ENCODE assay signal across 9 cellular contexts in the genomic region with DNA sequence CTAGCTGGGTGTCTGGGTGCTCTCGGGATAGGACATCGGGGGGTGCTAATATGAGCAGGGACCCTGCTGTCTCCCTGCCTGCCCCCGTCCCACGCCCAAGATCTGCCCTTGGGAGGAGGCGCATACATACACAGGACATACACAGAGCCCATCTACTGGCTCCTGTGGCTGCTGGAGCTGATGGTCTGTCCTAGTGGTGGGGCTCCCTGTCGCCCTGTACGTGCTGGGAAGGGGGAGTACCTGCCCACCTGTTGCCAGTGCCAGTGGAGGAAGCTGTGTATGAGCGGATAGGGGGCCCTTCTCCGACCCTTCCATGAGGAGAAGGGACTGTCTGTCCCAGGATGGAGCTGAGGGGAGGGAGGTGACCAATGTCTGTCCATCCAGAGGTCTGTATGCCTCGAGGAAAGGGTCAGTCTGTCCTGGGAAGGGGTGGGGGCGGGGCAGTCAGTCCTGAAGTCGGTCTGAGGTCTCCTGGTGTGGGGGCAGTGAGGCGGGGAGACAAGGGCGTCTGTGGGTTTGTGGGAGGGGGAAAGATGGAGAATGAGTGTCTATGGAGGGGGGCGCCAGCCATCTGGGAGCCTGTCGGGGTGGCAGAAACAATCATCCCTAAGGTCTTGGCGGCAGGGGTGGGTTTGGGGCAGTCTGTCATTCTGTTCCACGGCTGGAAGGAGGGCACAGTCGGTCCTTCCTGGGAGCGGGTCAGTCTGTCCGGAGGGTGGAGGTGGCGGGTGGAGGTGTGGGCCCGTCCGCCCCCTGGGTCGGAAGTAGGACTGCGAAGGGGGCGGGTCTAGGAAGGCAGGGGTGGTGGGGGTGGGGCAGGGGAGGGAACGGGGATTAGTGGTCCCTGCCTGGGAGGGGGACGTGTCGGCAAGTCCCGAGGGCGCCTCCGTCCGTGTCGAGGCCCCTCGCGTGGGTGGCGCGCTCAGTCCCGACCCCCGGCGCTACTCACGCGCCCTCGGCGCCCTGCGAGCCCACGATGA. TPM values are rescaled to one million over a fixed set of nuclear protein-coding genes. Genes with fewer than 3 reads are reported as not detected.
DNase-seq lines count a peak whose midpoint lies in the region; ATAC-seq and TF ChIP-seq lines count a peak whose summit lies in the region.
"Had no signal": no experiment of that assay in that cellular context is flagged by ENCODE, and none has a peak within 500 bp of the region (broad histone marks: within the 10 kb centered on the region; RNA-seq: fewer than 3 reads in every experiment).

No MANE protein-coding gene starts in this region.

- H3K9me3 ChIP-seq in BLaER1 (no peaks in the 10 kb centered on the region), gastrocnemius medialis (no peaks in the 10 kb centered on the region)

- TF ChIP-seq CTCF in gastrocnemius medialis (IDR thresholded peaks at IDR 0.05 in 4 of 5, conservative IDR thresholded peaks at IDR 0.05 in 1 of 5), result no peak

- H3K4me2 ChIP-seq in BLaER1, result peak overlapping the region; percentile 92

- no peaks in the 10 kb centered on the region for H3K27me3 Mint-ChIP-seq in activated T-helper 17 cell treated with anti-CD3 and anti-CD28 coated beads, Interleukin-2, amount 50 U/mL, for 72 hours

- peak overlapping the region; percentile 83 for H3K4me3 ChIP-seq in BLaER1
- H3K4me3 ChIP-seq in gastrocnemius medialis, result peak overlapping the region; percentile 83 to 99 (median 87)

- H4K20me1 ChIP-seq in BLaER1, result peaks cover 27% of the 10 kb centered on the region

- in situ Hi-C loops in gastrocnemius medialis (cut with MboI; ENCODE audit: low sequenced_read_pairs in 4 of 4), result no loop called here

- no peaks in the 10 kb centered on the region for H3K27me3 ChIP-seq in BLaER1
- no peaks in the 10 kb centered on the region for H3K27me3 ChIP-seq in gastrocnemius medialis

- TF ChIP-seq POLR2A in gastrocnemius medialis (IDR thresholded peaks at IDR 0.05), result no peak

- peak overlapping the region; percentile 73 for H3K27ac ChIP-seq in BLaER1
- H3K27ac ChIP-seq in gastrocnemius medialis, result peak overlapping the region; percentile 81 to 84 (median 82)

- H3K4me1 Mint-ChIP-seq in activated T-helper 17 cell treated with anti-CD3 and anti-CD28 coated beads, Interleukin-2, amount 50 U/mL, for 72 hours, result peaks cover 37% of the 10 kb centered on the region

- H3K27ac Mint-ChIP-seq in activated T-helper 17 cell treated with anti-CD3 and anti-CD28 coated beads, Interleukin-2, amount 50 U/mL, for 72 hours, result peak overlapping the region; percentile 88

- ATAC-seq in GM19324 (IDR thresholded peaks at IDR 0.05; ENCODE audit: low FRiP score, unreplicated experiment) (peak; percentile 16), HG03460 (IDR thresholded peaks at IDR 0.05; ENCODE audit: unreplicated experiment) (peak; percentile 26), left cardiac atrium (peak; percentile 68 to 73), gastrocnemius medialis (peak; percentile 40 to 44)
- peak; percentile 16 for ATAC-seq in activated T-helper 17 cell treated with anti-CD3 and anti-CD28 coated beads, Interleukin-2, amount 50 U/mL, for 72 hours (replicated peaks)

- peak; percentile 55 for DNase-seq in left cardiac atrium
- peak in 1 of 2 donors; percentile 28 for DNase-seq in gastrocnemius medialis
- DNase-seq in MV-4-11 (lab: John Stamatoyannopoulos, UW), result no peak
- no peak for DNase-seq in superior temporal gyrus (ENCODE audit: extremely low spot score)

- H3K36me3 Mint-ChIP-seq in activated T-helper 17 cell treated with anti-CD3 and anti-CD28 coated beads, Interleukin-2, amount 50 U/mL, for 72 hours (ENCODE audit: low read depth), result peaks cover 62% of the 10 kb centered on the region

- H3K4me1 ChIP-seq in BLaER1 (peaks cover 59% of the 10 kb centered on the region), gastrocnemius medialis (peaks cover 28 to 34% of the 10 kb centered on the region in 2 donors)

- no peaks in the 10 kb centered on the region for H3K9me3 Mint-ChIP-seq in activated T-helper 17 cell treated with anti-CD3 and anti-CD28 coated beads, Interleukin-2, amount 50 U/mL, for 72 hours

- H3K36me3 ChIP-seq in BLaER1 (peaks cover 24% of the 10 kb centered on the region), gastrocnemius medialis (no peaks in the 10 kb centered on the region)

- peak overlapping the region; percentile 84 for H3K9ac ChIP-seq in BLaER1

- intact Hi-C loops in left cardiac atrium (cut with DNase I), result loop anchor here in 1 of 2 donors (5.0 kb wide), 1 partner anchor 34 kb away; no protein-coding TSS in a partner anchor
- intact Hi-C loops in gastrocnemius medialis (cut with DNase I; ENCODE audit: low total_unique reads), result loop anchor here (1.0 to 5.0 kb wide), 3 partner anchors 37 to 1529 kb away; a partner anchor contains a TSS

- H3K4me3 Mint-ChIP-seq in activated T-helper 17 cell treated with anti-CD3 and anti-CD28 coated beads, Interleukin-2, amount 50 U/mL, for 72 hours, result peak overlapping the region; percentile 87

RNA-seq across cellular contexts. Expression of a gene that starts 0.7 kb away (rescaled TPM):
- total RNA-seq in activated T-helper 17 cell treated with anti-CD3 and anti-CD28 coated beads, Interleukin-2, amount 50 U/mL, for 72 hours, result 10 to 100 TPM; 26.9 to 41.2 TPM
- total RNA-seq in left cardiac atrium (10 to 100 TPM; 11.9 to 12.3 TPM), gastrocnemius medialis (1 to 10 TPM; 4.1 to 9.6 (median 6.2) TPM)

RNA-seq across cellular contexts. Expression of a gene that starts 30.7 kb away (rescaled TPM):
- total RNA-seq in activated T-helper 17 cell treated with anti-CD3 and anti-CD28 coated beads, Interleukin-2, amount 50 U/mL, for 72 hours, result 100 to 1,000 TPM; 275 to 294 TPM
- total RNA-seq in left cardiac atrium (100 to 1,000 TPM in 1 of 2 donors, 10 to 100 TPM in 1; 94.3 to 105 TPM), gastrocnemius medialis (100 to 1,000 TPM in 2 of 4 donors, 10 to 100 TPM in 2; 36.0 to 145 (median 94.5) TPM)

RNA-seq across cellular contexts. Expression of a gene that starts 30.8 kb away (rescaled TPM):
- total RNA-seq in activated T-helper 17 cell treated with anti-CD3 and anti-CD28 coated beads, Interleukin-2, amount 50 U/mL, for 72 hours, result 1 to 10 TPM in 1 of 2 donors, under 1 TPM in 1; 0.50 to 2.5 TPM
- under 1 TPM; 0.65 to 0.84 TPM for total RNA-seq in left cardiac atrium
- total RNA-seq in gastrocnemius medialis, result 1 to 10 TPM in 2 of 4 donors, under 1 TPM in 2; 0.41 to 1.4 (median 1.1) TPM

RNA-seq across cellular contexts. Expression of a gene that starts 36.7 kb away (rescaled TPM):
- 1 to 10 TPM; 4.6 to 4.8 TPM for total RNA-seq in activated T-helper 17 cell treated with anti-CD3 and anti-CD28 coated beads, Interleukin-2, amount 50 U/mL, for 72 hours
- total RNA-seq in left cardiac atrium, result 1 to 10 TPM; 7.4 to 9.4 TPM
- 1 to 10 TPM; 3.5 to 6.5 (median 5.6) TPM for total RNA-seq in gastrocnemius medialis

RNA-seq across cellular contexts. Expression of a gene that starts 59.4 kb away (rescaled TPM):
- total RNA-seq in activated T-helper 17 cell treated with anti-CD3 and anti-CD28 coated beads, Interleukin-2, amount 50 U/mL, for 72 hours, result 10 to 100 TPM; 41.1 to 88.6 TPM
- total RNA-seq in left cardiac atrium (1 to 10 TPM in 1 of 2 donors, under 1 TPM in 1; 0.56 to 1.4 TPM), gastrocnemius medialis (under 1 TPM in 1 of 4 donors, not detected in 3; 0.53 TPM)
- total RNA-seq: LHCN-M2 had no signal

Comparison
In these comparisons a context has a peak if more than half of its experiments do, and no peak if none do; other contexts are left out.
1. ATAC-seq: peak in every context shown above with its lines; median percentile 70 in left cardiac atrium; 42 in gastrocnemius medialis; 26 in HG03460; 16 in GM19324; 16 in activated T-helper 17 cell treated with anti-CD3 and anti-CD28 coated beads, Interleukin-2, amount 50 U/mL, for 72 hours.